In genomic region chr4:110625593-110626292, GRCh38 we compare ENCODE assay signal across 22 cellular contexts. TPM values are rescaled to one million over a fixed set of nuclear protein-coding genes. Genes with fewer than 3 reads are reported as not detected.
"Had no signal": no experiment of that assay in that cellular context is flagged by ENCODE, and none has a peak within 500 bp of the region (broad histone marks: within the 10 kb centered on the region; RNA-seq: fewer than 3 reads in every experiment).

No MANE protein-coding gene starts in this region.

- H3K36me3 ChIP-seq: adrenal gland, pancreas, right lobe of liver, stomach had no signal

- H3K27ac ChIP-seq: adrenal gland, epithelial cell of prostate, foreskin keratinocyte, pancreas, right lobe of liver, stomach had no signal

- DNase-seq: activated CD4-positive, alpha-beta T cell treated with anti-CD3 and anti-CD28 coated beads, Interleukin-2, amount 50 U/mL, for 1 hour; activated CD8-positive, alpha-beta memory T cell treated with anti-CD3 and anti-CD28 coated beads, Interleukin-2, amount 50 U/mL, for 48 hours; activated effector memory CD4-positive, alpha-beta T cell treated with anti-CD3 and anti-CD28 coated beads, Interleukin-2, amount 50 U/mL, for 16 hours; activated T-cell treated with anti-CD3 and anti-CD28 coated beads, Interleukin-2, amount 50 U/mL, for 72 hours; adrenal gland; dermis blood vessel endothelial cell; effector memory CD8-positive, alpha-beta T cell; hypothalamus; kidney; mammary epithelial cell; mucosa of descending colon; naive B cell; pancreas; right lobe of liver; stimulated activated CD4-positive, alpha-beta T cell treated with anti-CD3 and anti-CD28 coated beads, Interleukin-4, amount 100 ng/mL, for 24 hours; stomach; trophoblast cell had no signal

- H3K27me3 ChIP-seq: foreskin keratinocyte had no signal

- H3K4me1 ChIP-seq: foreskin keratinocyte had no signal

- H3K9me3 ChIP-seq: adrenal gland, mucosa of descending colon, pancreas, right lobe of liver had no signal

- H3K4me3 ChIP-seq: adrenal gland, mucosa of descending colon, pancreas, right lobe of liver, stomach had no signal

- ATAC-seq: activated T-cell treated with anti-CD3 and anti-CD28 coated beads, Interleukin-2, amount 50 U/mL, for 72 hours; effector memory CD8-positive, alpha-beta T cell; foreskin keratinocyte; left lobe of liver; mucosa of descending colon; pancreas; right lobe of liver; stimulated activated effector memory CD8-positive, alpha-beta T cell treated with anti-CD3 and anti-CD28 coated beads, Interleukin-12 subunit alpha, Interleukin-12 subunit beta, amount 100 ng/mL, for 72 hours had no signal

RNA-seq across cellular contexts. Expression of gene PITX2, which starts 2.9 kb away (rescaled TPM):
- total RNA-seq: adrenal gland, dermis blood vessel endothelial cell, left lobe of liver, right lobe of liver, temporal lobe had no signal
